19 cellular contexts compared by ENCODE assay signal in the genomic region with DNA sequence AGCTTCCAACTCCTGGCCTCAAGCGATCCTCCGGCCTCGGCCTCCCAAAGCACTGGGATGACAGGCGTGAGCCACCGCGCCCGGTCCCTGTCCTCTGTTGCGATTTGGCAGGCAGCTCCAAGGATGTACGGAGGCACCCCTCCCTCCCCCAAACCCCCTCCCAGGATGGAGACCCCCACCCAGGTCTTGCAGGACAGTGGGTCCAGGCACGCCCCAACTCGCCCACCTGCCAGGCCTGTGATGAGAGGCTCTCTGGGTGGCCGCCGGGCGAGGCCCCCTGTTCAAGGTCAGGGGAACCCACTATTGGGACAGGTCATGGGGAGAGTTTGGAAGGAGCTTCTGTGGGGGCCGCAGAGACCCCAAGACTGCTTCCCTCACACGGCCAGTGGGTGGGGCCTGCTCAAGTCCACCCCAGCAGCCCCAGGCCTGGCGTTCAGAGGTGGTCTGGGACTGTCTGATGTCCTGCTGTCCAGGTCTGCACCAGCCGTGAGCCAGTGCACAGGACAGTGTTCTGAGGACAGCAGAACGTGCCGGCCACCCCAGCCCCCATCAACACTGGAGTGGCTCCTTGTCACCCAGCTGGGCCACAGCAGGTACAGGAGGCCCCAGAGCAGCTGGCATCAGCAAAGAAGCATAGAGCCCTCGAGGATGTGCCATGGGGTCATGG. TPM values are rescaled to one million over a fixed set of nuclear protein-coding genes. Genes with fewer than 3 reads are reported as not detected.
DNase-seq lines count a peak whose midpoint lies in the region; ATAC-seq and TF ChIP-seq lines count a peak whose summit lies in the region.
"Had no signal": no experiment of that assay in that cellular context is flagged by ENCODE, and none has a peak within 500 bp of the region (broad histone marks: within the 10 kb centered on the region; RNA-seq: fewer than 3 reads in every experiment).

No MANE protein-coding gene starts in this region.

- H3K9me3 ChIP-seq in left ventricle myocardium inferior (replicated peaks) (no peaks in the 10 kb centered on the region), aorta (ENCODE audit: control insufficient read depth, low read length) (no peaks in the 10 kb centered on the region), BE2C (no peaks in the 10 kb centered on the region)
- H3K9me3 ChIP-seq: gastrocnemius medialis, suprapubic skin had no signal

- peaks cover 21% of the 10 kb centered on the region for H3K4me1 Mint-ChIP-seq in activated naive CD8-positive, alpha-beta T cell treated with anti-CD3 and anti-CD28 coated beads, Interleukin-2, amount 50 U/mL, for 24 hours
- peaks cover 18% of the 10 kb centered on the region for H3K4me1 Mint-ChIP-seq in memory B cell

- H3K27ac Mint-ChIP-seq in activated naive CD8-positive, alpha-beta T cell treated with anti-CD3 and anti-CD28 coated beads, Interleukin-2, amount 50 U/mL, for 24 hours: no peak overlapping the region
- no peak overlapping the region for H3K27ac Mint-ChIP-seq in memory B cell

- ATAC-seq in Right ventricle myocardium inferior (no peak), memory B cell (ENCODE audit: low read depth) (no peak), aorta (ENCODE audit: low FRiP score) (no peak)
- ATAC-seq in activated naive CD8-positive, alpha-beta T cell treated with anti-CD3 and anti-CD28 coated beads, Interleukin-2, amount 50 U/mL, for 24 hours: no peak
- ATAC-seq: gastrocnemius medialis had no signal

- H3K27ac ChIP-seq in left ventricle myocardium inferior (replicated peaks) (no peak overlapping the region), aorta (ENCODE audit: low read depth in 1 of 2, low read length in 2 of 2) (no peak overlapping the region)
- H3K27ac ChIP-seq: gastrocnemius medialis, suprapubic skin had no signal

- no peak for TF ChIP-seq CTCF in left ventricle myocardium inferior (IDR thresholded peaks at IDR 0.05; ENCODE audit: borderline replicate concordance)
- TF ChIP-seq CTCF in BE2C (IDR thresholded peaks at IDR 0.05; ENCODE audit: low read depth, low read length): no peak

- 92 to 95% methylated on average over 21 of the region's 21 CpGs for WGBS in aorta, 2 donors

- H3K36me3 ChIP-seq in left ventricle myocardium inferior (no peaks in the 10 kb centered on the region), aorta (ENCODE audit: control insufficient read depth in 1 of 2, insufficient read depth in 2 of 2, low read length in 1 of 2) (no peaks in the 10 kb centered on the region), BE2C (no peaks in the 10 kb centered on the region)
- H3K36me3 ChIP-seq: gastrocnemius medialis, suprapubic skin had no signal

- intact Hi-C loops in left ventricle myocardium inferior (cut with micrococcal nuclease): no loop called here
- intact Hi-C loops in Right ventricle myocardium inferior (cut with DNase I): loop anchor here (10.0 kb wide), 1 partner anchor 47 kb away; no protein-coding TSS in a partner anchor
- intact Hi-C loops in aorta (cut with DNase I): loop anchor here in 1 of 2 donors (5.0 kb wide), 1 partner anchor 40 kb away; no protein-coding TSS in a partner anchor

- H3K4me1 ChIP-seq in left ventricle myocardium inferior: peaks cover 12% of the 10 kb centered on the region
- no peaks in the 10 kb centered on the region for H3K4me1 ChIP-seq in aorta (ENCODE audit: control insufficient read depth in 1 of 2, insufficient read depth in 2 of 2, low read length in 2 of 2)
- H3K4me1 ChIP-seq in BE2C: no peaks in the 10 kb centered on the region

- peak overlapping the region; percentile 55 for H3K4me3 Mint-ChIP-seq in activated naive CD8-positive, alpha-beta T cell treated with anti-CD3 and anti-CD28 coated beads, Interleukin-2, amount 50 U/mL, for 24 hours
- peak overlapping the region; percentile 58 for H3K4me3 Mint-ChIP-seq in memory B cell

- peaks cover 65% of the 10 kb centered on the region for H3K27me3 ChIP-seq in left ventricle myocardium inferior (ENCODE audit: low read depth)
- no peaks in the 10 kb centered on the region for H3K27me3 ChIP-seq in aorta (ENCODE audit: control insufficient read depth in 1 of 2, insufficient read depth in 2 of 2, low read length in 1 of 2)
- peaks cover 4% of the 10 kb centered on the region for H3K27me3 ChIP-seq in BE2C

- H3K9me3 Mint-ChIP-seq in activated naive CD8-positive, alpha-beta T cell treated with anti-CD3 and anti-CD28 coated beads, Interleukin-2, amount 50 U/mL, for 24 hours: no peaks in the 10 kb centered on the region
- H3K9me3 Mint-ChIP-seq in memory B cell: no peaks in the 10 kb centered on the region

- DNase-seq in left ventricle myocardium inferior (peak; percentile 14), Right ventricle myocardium inferior (ENCODE audit: missing footprints) (no peak), memory B cell (ENCODE audit: low spot score in 2 of 2) (no peak), aorta (peak; percentile 37 to 70), NCI-H2081 (lab: John Stamatoyannopoulos, UW) (no peak), BE2C (no peak), DMS153 (lab: John Stamatoyannopoulos, UW) (no peak)
- no peak for DNase-seq in activated naive CD8-positive, alpha-beta T cell treated with anti-CD3 and anti-CD28 coated beads, Interleukin-2, amount 50 U/mL, for 24 hours
- DNase-seq: activated CD4-positive, alpha-beta T cell treated with anti-CD3 and anti-CD28 coated beads for 1 hour; amniotic stem cell; gastrocnemius medialis; HCEC 1CT; NCI-H2227 treated with DMSO at 0.1 percent for 48 hours; retina; SIG-M5 had no signal

- peaks cover 6% of the 10 kb centered on the region for H3K27me3 Mint-ChIP-seq in activated naive CD8-positive, alpha-beta T cell treated with anti-CD3 and anti-CD28 coated beads, Interleukin-2, amount 50 U/mL, for 24 hours
- peaks cover 4% of the 10 kb centered on the region for H3K27me3 Mint-ChIP-seq in memory B cell

- no peak overlapping the region for H3K4me3 ChIP-seq in left ventricle myocardium inferior
- no peak overlapping the region for H3K4me3 ChIP-seq in aorta (ENCODE audit: low read length in 2 of 2)
- H3K4me3 ChIP-seq in BE2C (ENCODE audit: low read depth, low read length): no peak overlapping the region
- H3K4me3 ChIP-seq: gastrocnemius medialis had no signal

- H3K36me3 Mint-ChIP-seq in activated naive CD8-positive, alpha-beta T cell treated with anti-CD3 and anti-CD28 coated beads, Interleukin-2, amount 50 U/mL, for 24 hours (ENCODE audit: low read depth): peaks cover 13% of the 10 kb centered on the region
- H3K36me3 Mint-ChIP-seq in memory B cell: no peaks in the 10 kb centered on the region

RNA-seq across cellular contexts. Expression of gene ADAP1, which starts 2.5 kb away (rescaled TPM):
- total RNA-seq in left ventricle myocardium inferior (8.4 TPM), Right ventricle myocardium inferior (10.0 TPM), aorta (10 to 100 TPM; 10.8 to 11.9 TPM)
- 10 to 100 TPM in 1 of 2 donors, 1 to 10 TPM in 1; 4.3 to 16.9 TPM for polyA plus RNA-seq in aorta
- 37.8 TPM for polyA plus RNA-seq in BE2C (2012; ENCODE audit: insufficient read depth, insufficient read length, low read depth)

RNA-seq across cellular contexts. Expression of gene COX19, which starts 23.3 kb away (rescaled TPM):
- 8.5 TPM for total RNA-seq in left ventricle myocardium inferior
- 8.2 TPM for total RNA-seq in Right ventricle myocardium inferior
- 10 to 100 TPM; 10.8 to 17.0 TPM for total RNA-seq in aorta
- 1 to 10 TPM; 3.1 to 6.7 TPM for polyA plus RNA-seq in aorta
- polyA plus RNA-seq in BE2C (2012; ENCODE audit: insufficient read depth, insufficient read length, low read depth): 18.8 TPM

RNA-seq across cellular contexts. Expression of gene CYP2W1, which starts 31.0 kb away (rescaled TPM):
- total RNA-seq in left ventricle myocardium inferior (not detected), Right ventricle myocardium inferior (not detected), aorta (not detected)
- not detected for polyA plus RNA-seq in aorta
- polyA plus RNA-seq in BE2C (2012; ENCODE audit: insufficient read depth, insufficient read length, low read depth): 0.19 TPM
- total RNA-seq: cerebellum, gastrocnemius medialis, M059J had no signal
- polyA plus RNA-seq: neural cell had no signal

Comparison
In these comparisons a context has a peak if more than half of its experiments do, and no peak if none do; other contexts are left out.
1. DNase-seq: peak in left ventricle myocardium inferior (single experiment) and aorta (2 of 2); none in Right ventricle myocardium inferior (single experiment), activated naive CD8-positive, alpha-beta T cell treated with anti-CD3 and anti-CD28 coated beads, Interleukin-2, amount 50 U/mL, for 24 hours (single experiment), memory B cell (0 of 2), NCI-H2081 (0 of 2), BE2C (single experiment) and DMS153 (single experiment).